27 cellular contexts compared by ENCODE assay signal in the genomic region with DNA sequence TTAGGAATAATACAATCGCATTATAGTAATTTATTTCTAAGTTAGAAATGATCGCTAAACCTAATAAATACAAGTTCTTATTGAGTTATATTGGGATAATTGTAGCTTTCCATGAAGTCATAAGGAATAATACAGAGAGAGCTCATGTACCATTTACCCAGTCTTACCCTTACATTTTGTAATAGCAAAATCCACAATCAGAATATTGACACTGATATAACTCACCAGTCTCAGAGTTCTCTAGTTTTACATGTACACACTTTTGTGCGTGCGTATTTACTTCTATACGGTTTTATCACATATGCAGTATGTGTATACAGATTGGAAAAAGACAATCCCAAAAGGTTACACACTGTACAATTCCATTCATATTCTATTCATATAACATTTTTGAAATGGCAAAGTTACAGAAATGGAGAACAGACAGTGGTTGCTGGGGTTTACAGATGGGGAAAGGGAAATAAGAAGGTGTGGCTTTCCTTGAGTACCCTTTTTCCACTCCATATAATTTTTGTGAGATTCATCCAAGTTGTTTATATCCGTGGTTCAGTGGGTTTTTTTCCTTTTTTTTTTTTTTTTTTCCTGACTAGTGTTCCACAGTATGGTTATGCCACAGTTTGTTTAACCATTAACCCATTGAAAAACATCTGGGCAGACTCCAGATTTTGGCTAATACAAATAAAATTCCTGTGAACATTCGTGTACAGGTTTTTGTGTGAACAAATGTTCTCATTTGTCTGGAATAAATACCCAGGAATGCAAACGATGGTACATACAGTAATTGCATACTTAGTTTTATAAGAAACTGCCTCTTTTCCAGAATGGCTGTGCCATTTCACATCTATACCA.
DNase-seq lines count a peak whose midpoint lies in the region; ATAC-seq, FAIRE-seq and TF ChIP-seq lines count a peak whose summit lies in the region.
"Had no signal": no experiment of that assay in that cellular context is flagged by ENCODE, and none has a peak within 500 bp of the region (broad histone marks: within the 10 kb centered on the region; RNA-seq: fewer than 3 reads in every experiment).

No MANE protein-coding gene starts in this region.

- no peak for TF ChIP-seq CTCF in body of pancreas (IDR thresholded peaks at IDR 0.05)
- TF ChIP-seq CTCF in pancreas (IDR thresholded peaks at IDR 0.05) = no peak
- no peak for TF ChIP-seq CTCF in BE2C (IDR thresholded peaks at IDR 0.05; ENCODE audit: low read depth, low read length)

- ATAC-seq in body of pancreas (peak; percentile 72), pancreas (peak; percentile 56 to 90 (median 73)), HG03039 (IDR thresholded peaks at IDR 0.05; ENCODE audit: unreplicated experiment) (no peak)
- ATAC-seq: GM12878, Panc1 had no signal

- TF ChIP-seq POLR2A in body of pancreas (IDR thresholded peaks at IDR 0.05) = no peak

- H3K36me3 ChIP-seq in body of pancreas (replicated peaks in 1 of 2; ENCODE audit: insufficient read depth in 1 of 2, low read depth in 2 of 2) (no peaks in the 10 kb centered on the region), pancreas (no peaks in the 10 kb centered on the region), BE2C (no peaks in the 10 kb centered on the region)

- intact Hi-C loops in body of pancreas (cut with DNase I) (no loop called here), pancreas (cut with DNase I) (no loop called here)

- WGBS in body of pancreas, 2 donors = 45 to 47% methylated on average over 8 of the region's 8 CpGs
- WGBS in pancreas, 2 donors = 47 to 52% methylated on average over 8 of the region's 8 CpGs

- H3K4me3 ChIP-seq in body of pancreas (no peak overlapping the region), pancreas (no peak overlapping the region), BE2C (ENCODE audit: low read depth, low read length) (no peak overlapping the region)
- H3K4me3 ChIP-seq: GM12878 had no signal

- in situ Hi-C loops in Caki2 (cut with HindIII; ENCODE audit: low pct_unique_long_range_greater_than_20kb, low sequenced_read_pairs) = no loop called here

- H3K27me3 ChIP-seq in body of pancreas (no peaks in the 10 kb centered on the region), pancreas (no peaks in the 10 kb centered on the region), BE2C (no peaks in the 10 kb centered on the region)

- H3K4me1 ChIP-seq in body of pancreas (peaks cover 12% of the 10 kb centered on the region), pancreas (peaks cover 4 to 7% (median 5%) of the 10 kb centered on the region in 3 donors), BE2C (no peaks in the 10 kb centered on the region)

- H3K27ac ChIP-seq in body of pancreas (no peak overlapping the region), pancreas (no peak overlapping the region)

- FAIRE-seq in pancreas (lab: Jason Lieb, UNC) = no peak
- FAIRE-seq: GM12878, H1 had no signal

- DNase-seq in Caki2 (ENCODE audit: low read depth) (peak; percentile 56), body of pancreas (peak in 1 of 4 donors; percentile 18), kidney tubule cell (ENCODE audit: low spot score) (peak; percentile 82), pancreas (no peak), BE2C (no peak)
- no peak for DNase-seq in stimulated activated CD4-positive, alpha-beta T cell treated with anti-CD3 and anti-CD28 coated beads, Interleukin-2, amount 100 ng/mL, for 24 hours
- DNase-seq: AML-193; C1 segment of cervical spinal cord; CD4-positive, alpha-beta memory T cell; COR-L47; EL; GDM1; HCEC 1CT; Karpas-422; NCI-H1092; NCI-H1436; NCI-H187; NCI-H2081 treated with DMSO at 0.1 percent for 48 hours; NCI-H2171; NCI-H226; NCI-H510A; NCI-H69; SK-N-SH had no signal

- no peaks in the 10 kb centered on the region for H3K9me3 ChIP-seq in body of pancreas
- H3K9me3 ChIP-seq in pancreas = no peaks in the 10 kb centered on the region
- no peaks in the 10 kb centered on the region for H3K9me3 ChIP-seq in BE2C
- H3K9me3 ChIP-seq: SK-N-SH had no signal

Comparison
In these comparisons a context has a peak if more than half of its experiments do, and no peak if none do; other contexts are left out.
1. DNase-seq: peak in Caki2 (single experiment) and kidney tubule cell (single experiment); none in pancreas (0 of 6), BE2C (single experiment) and stimulated activated CD4-positive, alpha-beta T cell treated with anti-CD3 and anti-CD28 coated beads, Interleukin-2, amount 100 ng/mL, for 24 hours (0 of 2).